Comparison of ENCODE assay signal across 9 cellular contexts in the genomic region with DNA sequence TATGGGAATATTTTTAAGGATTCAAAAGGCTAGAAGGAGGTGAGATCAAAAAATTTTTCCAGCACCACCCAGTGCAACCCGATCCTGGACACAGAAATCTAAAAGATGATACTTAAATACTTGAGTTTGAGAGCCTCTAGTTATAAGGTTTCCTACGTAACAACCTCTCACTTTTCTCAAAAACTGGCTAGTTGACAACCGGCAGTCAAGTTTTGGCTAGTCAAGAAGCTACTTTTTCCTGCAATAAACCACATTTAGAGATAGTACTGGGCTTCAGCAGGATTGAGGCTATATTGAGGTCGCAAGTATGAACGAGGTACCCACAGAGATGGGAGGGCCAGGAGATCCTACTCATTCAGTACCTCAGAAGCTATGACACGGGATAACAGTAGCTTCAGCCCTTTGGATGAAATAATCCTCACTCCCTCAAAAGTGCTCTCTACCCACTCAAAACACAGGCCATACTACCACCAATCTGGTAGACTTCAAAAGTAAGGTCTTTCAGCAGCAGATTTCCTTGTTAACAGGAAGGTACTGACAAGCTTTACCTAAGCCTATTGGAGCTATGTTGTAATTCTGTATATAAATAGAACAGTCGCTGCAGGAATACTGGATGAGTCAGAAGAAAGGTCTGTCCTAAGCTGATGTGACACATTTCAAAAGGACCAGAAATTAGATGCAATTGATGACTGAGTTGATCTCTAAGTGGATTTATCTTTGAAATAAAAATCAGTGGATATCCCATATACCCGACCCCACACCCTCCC. TPM values are rescaled to one million over a fixed set of nuclear protein-coding genes. Genes with fewer than 3 reads are reported as not detected.
A peak's percentile ranks its signal among the peaks of the same experiment; 100 is the strongest.
DNase-seq lines count a peak whose midpoint lies in the region; ATAC-seq, FAIRE-seq and TF ChIP-seq lines count a peak whose summit lies in the region.
"Had no signal": no experiment of that assay in that cellular context is flagged by ENCODE, and none has a peak within 500 bp of the region (broad histone marks: within the 10 kb centered on the region; RNA-seq: fewer than 3 reads in every experiment).

No MANE protein-coding gene starts in this region.

- H3K27me3 Mint-ChIP-seq in astrocyte (ENCODE audit: low read depth, unreplicated experiment), result no peaks in the 10 kb centered on the region

- peaks cover 47% of the 10 kb centered on the region for H3K79me2 ChIP-seq in astrocyte (ENCODE audit: insufficient read depth, low read length)

- CTCF ChIA-PET in A549 (lab: Yijun Ruan, JAX), result interaction anchor here (0.5 to 3.4 kb wide), 5 partner anchors 11 to 192 kb away, joined by 3 to 20 read pairs (median 6); no protein-coding TSS in a partner anchor

- H3K27ac ChIP-seq in A549 (peak overlapping the region; percentile 19 to 93; a peak in 2 of 6 replicates), astrocyte (ENCODE audit: low read depth, low read length) (no peak overlapping the region), left lung (peak overlapping the region in 1 of 2 donors; percentile 87), thyroid gland (peak overlapping the region in 1 of 3 donors; percentile 62)

- WGBS in A549 (ENCODE audit: missing lambda C conversion rate), result 52% methylated on average over 8 of the region's 8 CpGs
- 76 to 81% methylated on average over 8 of the region's 8 CpGs for WGBS in thyroid gland, 2 donors

- TF ChIP-seq CTCF in A549 (IDR thresholded peaks at IDR 0.05) (no peak), astrocyte (IDR thresholded peaks at IDR 0.05; ENCODE audit: insufficient read depth, low read depth, low read length) (no peak), left lung (IDR thresholded peaks at IDR 0.05) (no peak), thyroid gland (IDR thresholded peaks at IDR 0.05) (no peak)

- TF ChIP-seq EP300 in A549 (IDR thresholded peaks at IDR 0.05), result no peak

- intact Hi-C loops in left lung (cut with DNase I), result loop anchor here in 1 of 2 donors (10.0 kb wide), 1 partner anchor 185 kb away; no protein-coding TSS in a partner anchor
- intact Hi-C loops in thyroid gland (cut with DNase I), result loop anchor here (10.0 kb wide), 1 partner anchor 185 kb away; no protein-coding TSS in a partner anchor

- peaks cover 40% of the 10 kb centered on the region for H3K4me1 ChIP-seq in A549
- peaks cover 29% of the 10 kb centered on the region for H3K4me1 ChIP-seq in astrocyte (ENCODE audit: insufficient read depth, low read length)
- H3K4me1 ChIP-seq in left lung, result peaks cover 16 to 29% of the 10 kb centered on the region in 2 donors
- H3K4me1 ChIP-seq in thyroid gland, result peaks cover 18 to 27% of the 10 kb centered on the region in 2 donors

- peaks cover 5% of the 10 kb centered on the region for H4K20me1 ChIP-seq in astrocyte (ENCODE audit: insufficient read depth, low read length)

- H3K9me3 ChIP-seq in A549, result no peaks in the 10 kb centered on the region
- H3K9me3 ChIP-seq in astrocyte (ENCODE audit: insufficient read depth, low read depth, low read length), result no peaks in the 10 kb centered on the region
- no peaks in the 10 kb centered on the region for H3K9me3 ChIP-seq in left lung
- H3K9me3 ChIP-seq in thyroid gland, result no peaks in the 10 kb centered on the region

- no peaks in the 10 kb centered on the region for H3K9me3 Mint-ChIP-seq in astrocyte (ENCODE audit: unreplicated experiment)

- ATAC-seq in A549 (peak in 1 of 2 experiments; percentile 25; a peak in 2 of 6 replicates), left lung (peak; percentile 35), HG03095 (IDR thresholded peaks at IDR 0.05; ENCODE audit: unreplicated experiment) (no peak)

- H3K4me2 ChIP-seq in A549 (peak overlapping the region; percentile 96), astrocyte (ENCODE audit: low read length) (peak overlapping the region; percentile 91)

- H3K4me3 Mint-ChIP-seq in astrocyte (ENCODE audit: unreplicated experiment), result peak overlapping the region; percentile 94

- H2AFZ ChIP-seq in astrocyte (ENCODE audit: low read depth, low read length), result no peak overlapping the region

- POLR2A ChIA-PET in A549 (lab: Yijun Ruan, JAX), result interaction anchor here (2.2 kb wide), 1 partner anchor 399 kb away, joined by 6 read pairs; a partner anchor contains a TSS

- peaks cover 4% of the 10 kb centered on the region for H3K36me3 Mint-ChIP-seq in astrocyte (ENCODE audit: low read depth, unreplicated experiment)

- no peak for FAIRE-seq in A549 (lab: Jason Lieb, UNC)
- peak; percentile 54 for FAIRE-seq in astrocyte (lab: Jason Lieb, UNC)

- no peak overlapping the region; the same call in 2 of the 3 replicates for H3K4me3 ChIP-seq in A549
- H3K4me3 ChIP-seq in astrocyte (ENCODE audit: insufficient read depth, low read depth, low read length), result peak overlapping the region; percentile 79
- H3K4me3 ChIP-seq in left lung, result peak overlapping the region in 1 of 2 donors; percentile 55
- peak overlapping the region in 1 of 3 donors; percentile 76 for H3K4me3 ChIP-seq in thyroid gland (replicated peaks in 1 of 3)

- H3K27ac Mint-ChIP-seq in astrocyte (ENCODE audit: unreplicated experiment), result peak overlapping the region; percentile 56

- H3K36me3 ChIP-seq in astrocyte (ENCODE audit: insufficient read depth, low read length), result no peaks in the 10 kb centered on the region
- no peaks in the 10 kb centered on the region for H3K36me3 ChIP-seq in left lung
- H3K36me3 ChIP-seq in thyroid gland, result no peaks in the 10 kb centered on the region

- H3K4me1 Mint-ChIP-seq in astrocyte (ENCODE audit: low read depth, unreplicated experiment), result peaks cover 42% of the 10 kb centered on the region

- TF ChIP-seq POLR2A in A549 (IDR thresholded peaks at IDR 0.05; ENCODE audit: low read length) (no peak), thyroid gland (IDR thresholded peaks at IDR 0.05) (no peak)

- H3K27me3 ChIP-seq in astrocyte (ENCODE audit: insufficient read depth, low read length), result no peaks in the 10 kb centered on the region
- H3K27me3 ChIP-seq in left lung, result peaks cover 0 to 39% of the 10 kb centered on the region in 2 donors
- H3K27me3 ChIP-seq in thyroid gland, result no peaks in the 10 kb centered on the region

- no peak for TF ChIP-seq RAD21 in A549 (conservative IDR thresholded peaks at IDR 0.05 in 1 of 2, IDR thresholded peaks at IDR 0.05 in 1 of 2)

- DNase-seq in A549 (ENCODE audit: low read depth in 1 of 2, low spot score in 1 of 2) (peak; percentile 25 to 36), HCEC 1CT (peak; percentile 46), astrocyte (ENCODE audit: low read depth) (peak; percentile 68), left lung (no peak), NCI-H1092 treated with DMSO at 0.1 percent for 48 hours (lab: John Stamatoyannopoulos, UW) (no peak), thyroid gland (no peak)
- DNase-seq in activated CD4-positive, alpha-beta T cell treated with anti-CD3 and anti-CD28 coated beads for 4 hours, result no peak
- DNase-seq: stimulated activated CD4-positive, alpha-beta T cell treated with anti-CD3 and anti-CD28 coated beads, Interleukin-12 subunit alpha, Interleukin-12 subunit beta, amount 100 ng/mL, for 4 hours had no signal

- peak overlapping the region; percentile 96 for H3K9ac ChIP-seq in astrocyte (ENCODE audit: low read length)

TF ChIP-seq in A549, 52 proteins besides CTCF, POLR2A, EP300 and RAD21:
- TF ChIP-seq FOSL2 (IDR thresholded peaks at IDR 0.05), result no peak
- TF ChIP-seq FOSL2 (CRISPR knock-in tag; IDR thresholded peaks at IDR 0.05), result peak; percentile 63
- TF ChIP-seq CEBPB (IDR thresholded peaks at IDR 0.05), result 0 out of 4 replicates have a peak, but pooled peaks have one; percentile 8 to 45
- TF ChIP-seq MAZ (IDR thresholded peaks at IDR 0.05; ENCODE audit: borderline replicate concordance, low read depth, low read length), result no peak
- peak; percentile 34; the same call in 1 of the 2 replicates for TF ChIP-seq JUNB (IDR thresholded peaks at IDR 0.05)

RNA-seq across cellular contexts. Expression of a gene that starts 1.5 kb away (rescaled TPM):
- 10.6 and 12.4 TPM in 2 replicates for polyA plus RNA-seq in A549 (2011; rRNA removed)
- 2.8 and 3.6 TPM in 2 replicates for polyA plus RNA-seq in A549 (2012; cell fraction: cytosol; rRNA removed)
- polyA plus RNA-seq in A549 (2012; cell fraction: nucleus; rRNA removed), result 2.8 and 3.3 TPM in 2 replicates
- 7.4 to 9.5 TPM (median 9.0 TPM) in 3 replicates for polyA plus RNA-seq in A549 (2017; fragmentation: RNase III; extraction: RNeasy Plus Mini Kit Qiagen cat#74134 plus additional on column Dnase treatment)
- polyA minus RNA-seq in A549 (2011; rRNA and poly(A)+ RNA removed), result 7.4 and 7.5 TPM in 2 replicates
- 61.4 and 69.0 TPM in 2 replicates for total RNA-seq in astrocyte
- total RNA-seq in left lung, result 10 to 100 TPM; 11.9 to 16.9 TPM
- 10 to 100 TPM; 26.4 to 48.0 (median 29.1) TPM for total RNA-seq in thyroid gland

Comparison
In these comparisons a context has a peak if more than half of its experiments do, and no peak if none do; other contexts are left out.
1. DNase-seq: peak in A549 (2 of 2), HCEC 1CT (single experiment) and astrocyte (single experiment); none in left lung (0 of 2), NCI-H1092 treated with DMSO at 0.1 percent for 48 hours (single experiment), thyroid gland (0 of 2) and activated CD4-positive, alpha-beta T cell treated with anti-CD3 and anti-CD28 coated beads for 4 hours (0 of 2).